ENCODE assay signal across 9 cellular contexts in the genomic region with DNA sequence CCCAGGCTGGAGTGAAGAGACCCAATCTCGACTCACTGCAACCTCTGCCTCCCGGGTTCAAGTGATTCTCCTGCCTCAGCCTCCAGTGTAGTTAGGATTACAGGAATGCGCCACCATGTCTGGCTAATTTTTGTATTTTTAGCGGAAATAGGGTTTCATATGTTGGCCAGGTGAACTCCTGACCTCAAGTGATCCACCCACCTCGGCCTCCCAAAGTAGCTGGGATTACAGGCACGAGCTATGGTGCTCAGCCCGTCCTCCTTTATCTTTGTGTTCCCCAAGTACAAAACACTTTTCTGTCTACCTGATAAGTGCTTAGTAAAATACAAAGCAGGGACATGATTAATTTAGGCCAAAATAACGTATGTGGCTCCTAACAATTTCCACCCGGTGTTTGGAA.
DNase-seq lines count a peak whose midpoint lies in the region; ATAC-seq and TF ChIP-seq lines count a peak whose summit lies in the region.
"Had no signal": no experiment of that assay in that cellular context is flagged by ENCODE, and none has a peak within 500 bp of the region (broad histone marks: within the 10 kb centered on the region; RNA-seq: fewer than 3 reads in every experiment).

No MANE protein-coding gene starts in this region.

- peak overlapping the region; percentile 81 for H3K4me3 Mint-ChIP-seq in activated naive CD4-positive, alpha-beta T cell treated with anti-CD3 and anti-CD28 coated beads, Interleukin-2, amount 50 U/mL, for 24 hours
- peak overlapping the region; percentile 72 for H3K4me3 Mint-ChIP-seq in activated T-helper 2 cell treated with anti-CD3 and anti-CD28 coated beads, Interferon-gamma antibody, Interleukin-2, Interleukin-4, amounts not matched to agents 10 μg/mL and 5 μg/mL and 100 μg/mL, durations not matched to agents 14 hours and 24 hours and 36 hours (ENCODE audit: low read depth)
- H3K4me3 Mint-ChIP-seq in memory B cell (peak overlapping the region; percentile 70), Calu3 (ENCODE audit: low read depth, unreplicated experiment) (no peak overlapping the region)

- ATAC-seq in memory B cell (ENCODE audit: low read depth) (no peak), HG02678 (IDR thresholded peaks at IDR 0.05; ENCODE audit: unreplicated experiment) (no peak)

- no TSS peak for BruUV-seq in Calu3 (replicated peaks; lab: Mats Ljungman, UMichigan)

- H3K4me3 ChIP-seq in urinary bladder (ENCODE audit: low read depth, low read length), result no peak overlapping the region

- peak overlapping the region; percentile 96 for H3K27ac Mint-ChIP-seq in activated naive CD4-positive, alpha-beta T cell treated with anti-CD3 and anti-CD28 coated beads, Interleukin-2, amount 50 U/mL, for 24 hours
- peak overlapping the region; percentile 94 for H3K27ac Mint-ChIP-seq in activated T-helper 2 cell treated with anti-CD3 and anti-CD28 coated beads, Interferon-gamma antibody, Interleukin-2, Interleukin-4, amounts not matched to agents 10 μg/mL and 5 μg/mL and 100 μg/mL, durations not matched to agents 14 hours and 24 hours and 36 hours
- H3K27ac Mint-ChIP-seq in memory B cell (peak overlapping the region; percentile 93), Calu3 (ENCODE audit: unreplicated experiment) (no peak overlapping the region)

- CTCF ChIA-PET in Calu3 (lab: Charles Lee), result interaction anchor here (0.7 kb wide), 1 partner anchor 13 kb away, joined by 3 read pairs; no protein-coding TSS in a partner anchor

- H3K4me1 ChIP-seq in urinary bladder (ENCODE audit: insufficient read depth), result no peaks in the 10 kb centered on the region

- H3K4me1 Mint-ChIP-seq in activated naive CD4-positive, alpha-beta T cell treated with anti-CD3 and anti-CD28 coated beads, Interleukin-2, amount 50 U/mL, for 24 hours, result peaks cover 91% of the 10 kb centered on the region
- H3K4me1 Mint-ChIP-seq in activated T-helper 2 cell treated with anti-CD3 and anti-CD28 coated beads, Interferon-gamma antibody, Interleukin-2, Interleukin-4, amounts not matched to agents 10 μg/mL and 5 μg/mL and 100 μg/mL, durations not matched to agents 14 hours and 24 hours and 36 hours (ENCODE audit: low read depth), result peaks cover 67% of the 10 kb centered on the region
- peaks cover 36% of the 10 kb centered on the region for H3K4me1 Mint-ChIP-seq in memory B cell
- peaks cover 12% of the 10 kb centered on the region for H3K4me1 Mint-ChIP-seq in Calu3 (ENCODE audit: low read depth, unreplicated experiment)

- peak overlapping the region; percentile 2 for H3K27ac ChIP-seq in urinary bladder (ENCODE audit: low read depth)

- no peak for TF ChIP-seq CTCF in Calu3 (IDR thresholded peaks at IDR 0.05; ENCODE audit: unreplicated experiment)

- H3K27me3 Mint-ChIP-seq in activated naive CD4-positive, alpha-beta T cell treated with anti-CD3 and anti-CD28 coated beads, Interleukin-2, amount 50 U/mL, for 24 hours, result no peaks in the 10 kb centered on the region
- no peaks in the 10 kb centered on the region for H3K27me3 Mint-ChIP-seq in activated T-helper 2 cell treated with anti-CD3 and anti-CD28 coated beads, Interferon-gamma antibody, Interleukin-2, Interleukin-4, amounts not matched to agents 10 μg/mL and 5 μg/mL and 100 μg/mL, durations not matched to agents 14 hours and 24 hours and 36 hours (ENCODE audit: low read depth)
- H3K27me3 Mint-ChIP-seq in memory B cell, result no peaks in the 10 kb centered on the region
- no peaks in the 10 kb centered on the region for H3K27me3 Mint-ChIP-seq in Calu3 (ENCODE audit: unreplicated experiment)

- no peaks in the 10 kb centered on the region for H3K36me3 ChIP-seq in urinary bladder (ENCODE audit: insufficient read depth)

- H3K36me3 Mint-ChIP-seq in activated naive CD4-positive, alpha-beta T cell treated with anti-CD3 and anti-CD28 coated beads, Interleukin-2, amount 50 U/mL, for 24 hours, result no peaks in the 10 kb centered on the region
- peaks cover 19% of the 10 kb centered on the region for H3K36me3 Mint-ChIP-seq in activated T-helper 2 cell treated with anti-CD3 and anti-CD28 coated beads, Interferon-gamma antibody, Interleukin-2, Interleukin-4, amounts not matched to agents 10 μg/mL and 5 μg/mL and 100 μg/mL, durations not matched to agents 14 hours and 24 hours and 36 hours (ENCODE audit: low read depth)
- H3K36me3 Mint-ChIP-seq in memory B cell (no peaks in the 10 kb centered on the region), Calu3 (ENCODE audit: insufficient read depth, unreplicated experiment) (no peaks in the 10 kb centered on the region)

- no peaks in the 10 kb centered on the region for H3K9me3 Mint-ChIP-seq in activated naive CD4-positive, alpha-beta T cell treated with anti-CD3 and anti-CD28 coated beads, Interleukin-2, amount 50 U/mL, for 24 hours
- H3K9me3 Mint-ChIP-seq in activated T-helper 2 cell treated with anti-CD3 and anti-CD28 coated beads, Interferon-gamma antibody, Interleukin-2, Interleukin-4, amounts not matched to agents 10 μg/mL and 5 μg/mL and 100 μg/mL, durations not matched to agents 14 hours and 24 hours and 36 hours, result no peaks in the 10 kb centered on the region
- no peaks in the 10 kb centered on the region for H3K9me3 Mint-ChIP-seq in memory B cell
- H3K9me3 Mint-ChIP-seq in Calu3 (ENCODE audit: low read depth, unreplicated experiment), result no peaks in the 10 kb centered on the region

- no peak for DNase-seq in activated naive CD4-positive, alpha-beta T cell (lab: John Stamatoyannopoulos, UW)
- no peak for DNase-seq in activated T-helper 2 cell treated with anti-CD3 and anti-CD28 coated beads, Interferon-gamma antibody, Interleukin-2, Interleukin-4, amounts not matched to agents 10 μg/mL and 5 μg/mL and 100 μg/mL, durations not matched to agents 14 hours and 24 hours and 36 hours (ENCODE audit: low spot score)
- DNase-seq in memory B cell (ENCODE audit: low spot score in 2 of 2) (no peak), Calu3 (no peak), amygdala (lab: John Stamatoyannopoulos, UW) (no peak)
- DNase-seq: amniotic stem cell had no signal

- intact Hi-C loops in activated T-helper 2 cell treated with anti-CD3 and anti-CD28 coated beads, Interferon-gamma antibody, Interleukin-2, Interleukin-4, amounts not matched to agents 10 μg/mL and 5 μg/mL and 100 μg/mL, durations not matched to agents 14 hours and 24 hours and 36 hours (cut with micrococcal nuclease), result loop anchor here (1.0 to 10.0 kb wide), 6 partner anchors 13 to 1032 kb away; partner anchors contain the start of gene PGAP1
- intact Hi-C loops in Calu3 (cut with micrococcal nuclease; ENCODE audit: unreplicated experiment), result no loop called here

- 75% methylated on average over 9 of the region's 9 CpGs for WGBS in urinary bladder
